ENCODE assay signal across 1 cellular context in genomic region chr5:122183098-122183794, GRCh38.
TF ChIP-seq lines count a peak whose summit lies in the region.

No MANE protein-coding gene starts in this region.

TF ChIP-seq in GM23338, 12 proteins besides CTCF, POLR2A, EP300 and RAD21 (continued from another document):
- TF ChIP-seq STAT1 (IDR thresholded peaks at IDR 0.05; ENCODE audit: unreplicated experiment), result no peak
- no peak for TF ChIP-seq EZH2phosphoT487 (IDR thresholded peaks at IDR 0.05; ENCODE audit: unreplicated experiment)
- TF ChIP-seq ZNF114 (CRISPR knock-in tag; IDR thresholded peaks at IDR 0.05), result no peak
- TF ChIP-seq POLR2AphosphoS5 (IDR thresholded peaks at IDR 0.05; ENCODE audit: low read depth), result no peak
- TF ChIP-seq NANOG (IDR thresholded peaks at IDR 0.05; ENCODE audit: borderline replicate concordance), result no peak
- TF ChIP-seq EZH2 (IDR thresholded peaks at IDR 0.05; ENCODE audit: low read depth, unreplicated experiment), result no peak
- TF ChIP-seq ZNF462 (CRISPR knock-in tag; IDR thresholded peaks at IDR 0.05), result no peak
- TF ChIP-seq CREB1 (CRISPR knock-in tag; IDR thresholded peaks at IDR 0.05; ENCODE audit: low read depth), result no peak
- no peak for TF ChIP-seq ZNF331 (CRISPR knock-in tag; IDR thresholded peaks at IDR 0.05; ENCODE audit: low read depth)
